Comparison of ENCODE assay signal across 17 cellular contexts in the genomic region with DNA sequence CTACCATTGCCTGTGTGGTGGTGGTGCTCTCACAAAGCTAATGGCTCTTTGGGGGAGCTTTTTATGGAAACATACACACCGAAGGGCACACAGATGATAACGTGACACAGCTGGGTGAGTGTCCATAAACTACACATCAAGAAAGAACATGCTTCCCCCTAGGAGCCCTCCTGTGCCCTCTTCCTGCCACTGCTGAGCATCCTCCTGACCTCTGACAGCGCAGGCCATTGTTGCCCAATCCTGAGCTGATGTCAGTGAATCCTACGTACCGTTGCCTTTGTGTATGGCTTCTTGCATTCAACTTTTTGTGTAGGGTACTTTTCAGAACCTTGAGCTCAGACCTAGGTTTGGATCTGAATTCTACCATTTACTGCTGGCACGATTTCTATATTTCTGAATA.
A peak's percentile ranks its signal among the peaks of the same experiment; 100 is the strongest.
DNase-seq lines count a peak whose midpoint lies in the region; ATAC-seq and TF ChIP-seq lines count a peak whose summit lies in the region.
"Had no signal": no experiment of that assay in that cellular context is flagged by ENCODE, and none has a peak within 500 bp of the region (broad histone marks: within the 10 kb centered on the region; RNA-seq: fewer than 3 reads in every experiment).

No MANE protein-coding gene starts in this region.

- H3K4me1 ChIP-seq in esophagus squamous epithelium = no peaks in the 10 kb centered on the region
- H3K4me1 ChIP-seq in HAP-1 = no peaks in the 10 kb centered on the region

- 90 to 92% methylated on average over 6 of the region's 6 CpGs for WGBS in esophagus squamous epithelium, 2 donors

- ATAC-seq in left ventricle myocardium superior (peak; percentile 47), left cardiac atrium (no peak), natural killer cell (no peak)
- ATAC-seq: K562 had no signal

- in situ Hi-C loops in HAP-1 (cut with MboI; ENCODE audit: low sequenced_read_pairs) = no loop called here

- no peak overlapping the region for H3K4me3 ChIP-seq in esophagus squamous epithelium
- no peak overlapping the region for H3K4me3 ChIP-seq in HAP-1
- H3K4me3 ChIP-seq: K562, Peyer's patch had no signal

- H3K9me3 ChIP-seq in esophagus squamous epithelium = no peaks in the 10 kb centered on the region
- no peaks in the 10 kb centered on the region for H3K9me3 ChIP-seq in HAP-1
- H3K9me3 ChIP-seq: Peyer's patch had no signal

- TF ChIP-seq CTCF in esophagus squamous epithelium (IDR thresholded peaks at IDR 0.05) (no peak), natural killer cell (IDR thresholded peaks at IDR 0.05) (no peak)

- intact Hi-C loops in left ventricle myocardium superior (cut with micrococcal nuclease) (no loop called here), left cardiac atrium (cut with DNase I) (no loop called here), esophagus squamous epithelium (cut with DNase I) (no loop called here), natural killer cell (cut with micrococcal nuclease) (no loop called here)

- DNase-seq in left ventricle myocardium superior = no peak
- no peak for DNase-seq in left cardiac atrium
- no peak for DNase-seq in esophagus squamous epithelium (lab: John Stamatoyannopoulos, UW)
- DNase-seq in natural killer cell = no peak
- no peak for DNase-seq in HAP-1 (ENCODE audit: low spot score in 2 of 2)
- no peak for DNase-seq in NCI-H226
- no peak for DNase-seq in NCI-H510A treated with DMSO at 0.1 percent for 48 hours (lab: John Stamatoyannopoulos, UW)
- DNase-seq: C1 segment of cervical spinal cord; CD8-positive, alpha-beta memory T cell; GOT3; NCI-H146; NCI-H2171; NCI-H446; NCI-H69; NK-92 treated with Interleukin-12 subunit alpha and Interleukin-12 subunit beta, amount 100 ng/mL, for 24 hours; Peyer's patch had no signal

- H3K36me3 Mint-ChIP-seq in natural killer cell = peaks cover 27% of the 10 kb centered on the region

- no peaks in the 10 kb centered on the region for H3K9me3 Mint-ChIP-seq in natural killer cell
- H3K9me3 Mint-ChIP-seq: CD8-positive, alpha-beta memory T cell had no signal

- TF ChIP-seq POLR2A in esophagus squamous epithelium (IDR thresholded peaks at IDR 0.05) = no peak

- H3K36me3 ChIP-seq in esophagus squamous epithelium (peaks cover 40 to 100% (median 42%) of the 10 kb centered on the region in 3 donors), HAP-1 (replicated peaks) (peaks cover 62% of the 10 kb centered on the region)

- H3K27ac Mint-ChIP-seq in natural killer cell = peak overlapping the region; percentile 56 to 82

- peaks cover 40 to 42% of the 10 kb centered on the region in 2 donors for H3K4me1 Mint-ChIP-seq in natural killer cell

- H3K27me3 ChIP-seq in esophagus squamous epithelium (no peaks in the 10 kb centered on the region), HAP-1 (ENCODE audit: low read depth) (no peaks in the 10 kb centered on the region)
- H3K27me3 ChIP-seq: Peyer's patch had no signal

- no peaks in the 10 kb centered on the region for H3K27me3 Mint-ChIP-seq in natural killer cell (ENCODE audit: low read depth in 2 of 2)
- H3K27me3 Mint-ChIP-seq: CD8-positive, alpha-beta memory T cell had no signal

- peak overlapping the region in 3 of 4 donors; percentile 16 to 29 (median 22) for H3K27ac ChIP-seq in esophagus squamous epithelium
- H3K27ac ChIP-seq: Peyer's patch had no signal

- no peak overlapping the region for H3K4me3 Mint-ChIP-seq in natural killer cell
- H3K4me3 Mint-ChIP-seq: CD8-positive, alpha-beta memory T cell had no signal
